ENCODE assay signal across 30 cellular contexts in genomic region chr19:4508698-4509097, GRCh38. TPM values are rescaled to one million over a fixed set of nuclear protein-coding genes. Genes with fewer than 3 reads are reported as not detected.
"Had no signal": no experiment of that assay in that cellular context is flagged by ENCODE, and none has a peak within 500 bp of the region (broad histone marks: within the 10 kb centered on the region; RNA-seq: fewer than 3 reads in every experiment).

No MANE protein-coding gene starts in this region.

- H3K4me1 Mint-ChIP-seq: brain, immature natural killer cell, neural progenitor cell had no signal

- H3K27me3 ChIP-seq: ascending aorta, cardiac muscle cell, dorsolateral prefrontal cortex, right lobe of liver, thyroid gland, upper lobe of right lung had no signal

- DNase-seq: activated CD4-positive, alpha-beta T cell treated with anti-CD3 and anti-CD28 coated beads for 4 hours; activated CD4-positive, alpha-beta T cell treated with anti-CD3 and anti-CD28 coated beads, Interleukin-2, amount 50 U/mL, for 4 hours; activated effector memory CD4-positive, alpha-beta T cell treated with anti-CD3 and anti-CD28 coated beads, Interleukin-2, amount 50 U/mL, for 16 hours; activated naive CD4-positive, alpha-beta T cell treated with anti-CD3 and anti-CD28 coated beads for 36 hours; activated naive CD8-positive, alpha-beta T cell treated with anti-CD3 and anti-CD28 coated beads for 36 hours; activated T-cell treated with anti-CD3 and anti-CD28 coated beads for 4 hours; dorsolateral prefrontal cortex; effector memory CD4-positive, alpha-beta T cell; erythroblast; head of caudate nucleus; hypothalamus; immature natural killer cell; lower lobe of right lung; mesenchymal stem cell; natural killer cell; right lobe of liver; stimulated activated CD4-positive, alpha-beta T cell treated with anti-CD3 and anti-CD28 coated beads, Interleukin-12 subunit alpha, Interleukin-12 subunit beta, amount 100 ng/mL, for 4 hours; stimulated activated CD4-positive, alpha-beta T cell treated with anti-CD3 and anti-CD28 coated beads, Interleukin-4, amount 100 ng/mL, for 1 hour; thyroid gland; upper lobe of right lung had no signal

- ATAC-seq: lower lobe of right lung, natural killer cell, right lobe of liver, upper lobe of right lung had no signal

- H3K4me1 ChIP-seq: ascending aorta, lower lobe of right lung, right lobe of liver, thyroid gland, upper lobe of right lung had no signal

- H3K36me3 ChIP-seq: cardiac muscle cell, neural progenitor cell, thyroid gland, upper lobe of right lung had no signal

- H3K27ac ChIP-seq: ascending aorta, cardiac muscle cell, coronary artery, dorsolateral prefrontal cortex, lower lobe of right lung, neural progenitor cell, right lobe of liver, skin epidermis, thyroid gland, upper lobe of right lung, VCaP had no signal

- H3K27ac Mint-ChIP-seq: activated naive CD4-positive, alpha-beta T cell treated with anti-CD3 and anti-CD28 coated beads for 36 hours; activated naive CD8-positive, alpha-beta T cell treated with anti-CD3 and anti-CD28 coated beads for 36 hours; brain; immature natural killer cell; natural killer cell; stimulated activated naive CD8-positive, alpha-beta T cell treated with anti-CD3 and anti-CD28 coated beads, Interleukin-15, Interleukin-2, amounts not matched to agents 100 ng/mL and 50 ng/mL, for 24 hours had no signal

- H3K9me3 Mint-ChIP-seq: activated naive CD4-positive, alpha-beta T cell treated with anti-CD3 and anti-CD28 coated beads for 36 hours; activated naive CD8-positive, alpha-beta T cell treated with anti-CD3 and anti-CD28 coated beads for 36 hours; brain; immature natural killer cell; natural killer cell; neural progenitor cell; stimulated activated naive CD8-positive, alpha-beta T cell treated with anti-CD3 and anti-CD28 coated beads, Interleukin-15, Interleukin-2, amounts not matched to agents 100 ng/mL and 50 ng/mL, for 24 hours had no signal

- H3K36me3 Mint-ChIP-seq: natural killer cell had no signal

- H3K4me3 Mint-ChIP-seq: activated naive CD4-positive, alpha-beta T cell treated with anti-CD3 and anti-CD28 coated beads for 36 hours; activated naive CD8-positive, alpha-beta T cell treated with anti-CD3 and anti-CD28 coated beads for 36 hours; brain; immature natural killer cell; natural killer cell; neural progenitor cell; stimulated activated naive CD8-positive, alpha-beta T cell treated with anti-CD3 and anti-CD28 coated beads, Interleukin-15, Interleukin-2, amounts not matched to agents 100 ng/mL and 50 ng/mL, for 24 hours had no signal

- H3K27me3 Mint-ChIP-seq: activated naive CD8-positive, alpha-beta T cell treated with anti-CD3 and anti-CD28 coated beads for 36 hours; brain; stimulated activated naive CD8-positive, alpha-beta T cell treated with anti-CD3 and anti-CD28 coated beads, Interleukin-15, Interleukin-2, amounts not matched to agents 100 ng/mL and 50 ng/mL, for 24 hours had no signal

- H3K9ac ChIP-seq: neural progenitor cell had no signal

- H3K4me3 ChIP-seq: ascending aorta, cardiac muscle cell, coronary artery, dorsolateral prefrontal cortex, lower lobe of right lung, neural progenitor cell, right lobe of liver, skin epidermis, thyroid gland, upper lobe of right lung had no signal

- H3K9me3 ChIP-seq: ascending aorta, lower lobe of right lung, right lobe of liver, thyroid gland, upper lobe of right lung had no signal

RNA-seq across cellular contexts. Expression of gene PLIN4, which starts 9.6 kb away (rescaled TPM):
- total RNA-seq: activated naive CD4-positive, alpha-beta T cell treated with anti-CD3 and anti-CD28 coated beads for 36 hours; activated naive CD8-positive, alpha-beta T cell treated with anti-CD3 and anti-CD28 coated beads for 36 hours; T-helper 1 cell treated with Interleukin-12 subunit alpha and Interleukin-12 subunit beta and Interleukin-4 antibody, amounts not matched to agents 30 ng/mL and 1 ng/mL, for 36 hours had no signal

RNA-seq across cellular contexts. Expression of gene PLIN5, which starts 26.3 kb away (rescaled TPM):
- total RNA-seq: kidney epithelial cell; T-helper 1 cell treated with Interleukin-12 subunit alpha and Interleukin-12 subunit beta and Interleukin-4 antibody, amounts not matched to agents 30 ng/mL and 1 ng/mL, for 36 hours had no signal
- polyA plus RNA-seq: immature natural killer cell had no signal

RNA-seq across cellular contexts. Expression of gene LRG1, which starts 31.1 kb away (rescaled TPM):
- polyA plus RNA-seq: immature natural killer cell had no signal

RNA-seq across cellular contexts. Expression of gene SEMA6B, which starts 50.8 kb away (rescaled TPM):
- total RNA-seq: activated naive CD8-positive, alpha-beta T cell treated with anti-CD3 and anti-CD28 coated beads for 36 hours; T-helper 1 cell treated with Interleukin-12 subunit alpha and Interleukin-12 subunit beta and Interleukin-4 antibody, amounts not matched to agents 30 ng/mL and 1 ng/mL, for 36 hours had no signal
- polyA plus RNA-seq: immature natural killer cell had no signal
